Comparison of ENCODE assay signal across 10 cellular contexts in the genomic region with DNA sequence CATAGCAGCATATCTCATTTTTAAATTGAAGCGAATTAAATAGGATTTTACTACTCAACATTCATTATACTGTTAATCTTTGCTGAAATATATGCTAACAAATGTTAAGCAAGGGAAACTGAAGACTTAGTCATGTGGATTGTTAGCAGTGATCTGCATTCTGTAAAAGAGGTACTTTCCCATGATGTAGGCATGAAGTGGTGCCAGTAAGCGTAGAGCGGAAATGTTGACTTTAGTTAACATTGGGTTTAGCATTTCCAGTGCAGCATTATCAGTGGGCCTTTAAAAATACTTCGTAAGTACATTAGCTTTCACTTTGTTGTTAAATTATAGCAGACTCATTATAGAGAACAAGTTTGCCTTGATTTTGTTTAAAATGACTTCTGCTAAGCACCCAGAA.
DNase-seq lines count a peak whose midpoint lies in the region; ATAC-seq and TF ChIP-seq lines count a peak whose summit lies in the region.
"Had no signal": no experiment of that assay in that cellular context is flagged by ENCODE, and none has a peak within 500 bp of the region (broad histone marks: within the 10 kb centered on the region; RNA-seq: fewer than 3 reads in every experiment).

No MANE protein-coding gene starts in this region.

- H3K27ac ChIP-seq in ascending aorta = peak overlapping the region; percentile 17 to 31
- H3K27ac ChIP-seq in esophagus muscularis mucosa (replicated peaks in 1 of 4) = no peak overlapping the region
- H3K27ac ChIP-seq: C4-2B, VCaP had no signal

- DNase-seq in activated naive CD4-positive, alpha-beta T cell treated with Interleukin-2 at 50 U/mL for 16 hours = peak; percentile 45
- no peak for DNase-seq in activated naive CD4-positive, alpha-beta T cell (lab: John Stamatoyannopoulos, UW)
- DNase-seq in ascending aorta (ENCODE audit: low spot score in 2 of 2) (no peak), omental fat pad (ENCODE audit: low spot score) (no peak), esophagus muscularis mucosa (ENCODE audit: extremely low spot score) (no peak), NCI-H69 (lab: John Stamatoyannopoulos, UW) (no peak), NCI-H2196 treated with DMSO at 0.1 percent for 48 hours (lab: John Stamatoyannopoulos, UW; ENCODE audit: unreplicated experiment) (no peak)

- H3K4me3 ChIP-seq in ascending aorta (no peak overlapping the region), esophagus muscularis mucosa (no peak overlapping the region)

- no peak for TF ChIP-seq POLR2A in esophagus muscularis mucosa (IDR thresholded peaks at IDR 0.05; ENCODE audit: low read depth)

- intact Hi-C loops in ascending aorta (cut with DNase I) (no loop called here), esophagus muscularis mucosa (cut with DNase I) (no loop called here)

- H3K27me3 ChIP-seq in ascending aorta (no peaks in the 10 kb centered on the region), esophagus muscularis mucosa (no peaks in the 10 kb centered on the region)

- no peaks in the 10 kb centered on the region for H3K9me3 ChIP-seq in ascending aorta
- no peaks in the 10 kb centered on the region for H3K9me3 ChIP-seq in esophagus muscularis mucosa

- 78% methylated on average over 4 of the region's 4 CpGs for WGBS in esophagus muscularis mucosa

- peaks cover 3 to 6% of the 10 kb centered on the region in 2 donors for H3K36me3 ChIP-seq in ascending aorta
- peaks cover 0 to 38% (median 23%) of the 10 kb centered on the region in 4 donors for H3K36me3 ChIP-seq in esophagus muscularis mucosa

- no peak for TF ChIP-seq EP300 in esophagus muscularis mucosa (IDR thresholded peaks at IDR 0.05)

- TF ChIP-seq CTCF in ascending aorta (IDR thresholded peaks at IDR 0.05) (no peak), omental fat pad (IDR thresholded peaks at IDR 0.05) (no peak), esophagus muscularis mucosa (IDR thresholded peaks at IDR 0.05) (no peak)

- ATAC-seq in HG03108 (IDR thresholded peaks at IDR 0.05; ENCODE audit: unreplicated experiment) (peak; percentile 68), omental fat pad (ENCODE audit: low FRiP score) (peak; percentile 48)

- peaks cover 3 to 10% of the 10 kb centered on the region in 2 donors for H3K4me1 ChIP-seq in ascending aorta
- H3K4me1 ChIP-seq in esophagus muscularis mucosa = peaks cover 0 to 30% (median 21%) of the 10 kb centered on the region in 4 donors

Comparison
In these comparisons a context has a peak if more than half of its experiments do, and no peak if none do; other contexts are left out.
1. H3K27ac ChIP-seq: peak in ascending aorta (2 of 2); none in esophagus muscularis mucosa (0 of 4).